33 cellular contexts compared by ENCODE assay signal in the genomic region with DNA sequence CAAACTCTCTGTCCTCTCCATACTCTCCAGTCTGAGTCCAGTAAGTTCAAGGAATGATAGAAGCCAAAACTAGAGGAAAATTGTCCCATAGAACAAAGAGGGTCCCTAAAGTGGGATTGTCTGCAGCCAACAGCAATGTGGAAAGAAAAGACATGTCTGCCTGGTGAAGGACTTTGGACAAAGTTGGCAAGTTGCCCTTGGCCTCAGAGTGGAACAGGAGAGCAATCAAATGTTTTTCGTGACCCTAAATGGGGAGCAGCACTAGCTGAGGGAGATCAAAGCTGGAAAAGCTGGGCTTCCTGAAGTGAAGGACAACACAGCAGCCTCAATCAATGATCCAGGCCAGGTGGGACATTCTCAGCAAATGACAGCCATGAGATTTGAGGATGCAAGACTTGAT.
"Had no signal": no experiment of that assay in that cellular context is flagged by ENCODE, and none has a peak within 500 bp of the region (broad histone marks: within the 10 kb centered on the region; RNA-seq: fewer than 3 reads in every experiment).

No MANE protein-coding gene starts in this region.

- H3K9me3 ChIP-seq: adrenal gland, ascending aorta, body of pancreas, breast epithelium had no signal

- H3K4me3 ChIP-seq: adrenal gland, ascending aorta, body of pancreas, breast epithelium, cardiac muscle cell had no signal

- H3K27ac ChIP-seq: adrenal gland, ascending aorta, body of pancreas, brain microvascular endothelial cell, breast epithelium, cardiac muscle cell had no signal

- DNase-seq: activated effector memory CD4-positive, alpha-beta T cell treated with anti-CD3 and anti-CD28 coated beads, Interleukin-2, amount 50 U/mL, for 16 hours; activated effector memory CD4-positive, alpha-beta T cell treated with Interleukin-2 at 50 U/mL for 16 hours; activated gamma-delta T cell; activated gamma-delta T cell treated with Interleukin-2 at 50 U/mL for 16 hours; activated naive CD4-positive, alpha-beta T cell; activated naive CD4-positive, alpha-beta T cell treated with anti-CD3 and anti-CD28 coated beads for 36 hours; activated naive CD4-positive, alpha-beta T cell treated with anti-CD3 and anti-CD28 coated beads, Interleukin-2, amount 10 ng/mL, durations not matched to agents 7 days and 5 days; activated naive CD4-positive, alpha-beta T cell treated with anti-CD3 and anti-CD28 coated beads, Interleukin-2, amount 50 U/mL, for 16 hours; activated naive CD4-positive, alpha-beta T cell treated with Interleukin-2 at 50 U/mL for 16 hours; activated naive CD8-positive, alpha-beta T cell treated with anti-CD3 and anti-CD28 coated beads for 36 hours; activated naive CD8-positive, alpha-beta T cell treated with anti-CD3 and anti-CD28 coated beads, Interleukin-2, amount 10 ng/mL, durations not matched to agents 7 days and 5 days; activated naive CD8-positive, alpha-beta T cell treated with anti-CD3 and anti-CD28 coated beads, Interleukin-2, amount 50 U/mL, for 24 hours; activated T-cell treated with anti-CD3 and anti-CD28 coated beads, Interleukin-2, amount 50 U/mL, for 1 hour; activated T-cell treated with anti-CD3 and anti-CD28 coated beads, Interleukin-2, amount 50 U/mL, for 24 hours; activated T-cell treated with anti-CD3 and anti-CD28 coated beads, Interleukin-2, amount 50 U/mL, for 4 hours; activated T-cell treated with anti-CD3 and anti-CD28 coated beads, Interleukin-2, amount 50 U/mL, for 48 hours; activated T-cell treated with anti-CD3 and anti-CD28 coated beads, Interleukin-2, amount 50 U/mL, for 72 hours; adrenal gland; amniotic stem cell; amygdala; anterior cingulate cortex; aorta; body of pancreas; brain microvascular endothelial cell; central memory CD4-positive, alpha-beta T cell; cerebellar nuclear complex had no signal

- H3K27me3 ChIP-seq: adrenal gland, ascending aorta, body of pancreas, brain microvascular endothelial cell, breast epithelium had no signal

- FAIRE-seq: astrocyte, bronchial epithelial cell had no signal

- ATAC-seq: activated naive CD4-positive, alpha-beta T cell treated with anti-CD3 and anti-CD28 coated beads, Interleukin-2, amount 50 U/mL, for 72 hours; activated naive CD8-positive, alpha-beta T cell treated with anti-CD3 and anti-CD28 coated beads, Interleukin-2, amount 50 U/mL, for 24 hours; activated T-cell treated with anti-CD3 and anti-CD28 coated beads, Interleukin-2, amount 50 U/mL, for 4 hours; activated T-cell treated with anti-CD3 and anti-CD28 coated beads, Interleukin-2, amount 50 U/mL, for 72 hours; activated T-helper 17 cell treated with anti-CD3 and anti-CD28 coated beads, Interleukin-2, amount 50 U/mL, for 72 hours; body of pancreas had no signal

- H3K4me1 ChIP-seq: adrenal gland, ascending aorta, body of pancreas, breast epithelium had no signal

- H3K36me3 ChIP-seq: adrenal gland, ascending aorta, brain microvascular endothelial cell, breast epithelium, cardiac muscle cell had no signal
